Comparison of ENCODE assay signal across 8 cellular contexts in genomic region chr2:47344890-47345583, GRCh38. TPM values are rescaled to one million over a fixed set of nuclear protein-coding genes. Genes with fewer than 3 reads are reported as not detected.
DNase-seq lines count a peak whose midpoint lies in the region; ATAC-seq, FAIRE-seq and TF ChIP-seq lines count a peak whose summit lies in the region.

No MANE protein-coding gene starts in this region.

- TF ChIP-seq CTCF in D721Med (IDR thresholded peaks at IDR 0.05; ENCODE audit: insufficient read depth, missing control alignments) (no peak), ascending aorta (IDR thresholded peaks at IDR 0.05) (no peak), progenitor cell of endocrine pancreas (IDR thresholded peaks at IDR 0.05; ENCODE audit: unreplicated experiment) (peak; percentile 42)

- no peaks in the 10 kb centered on the region for H3K27me3 ChIP-seq in ascending aorta
- H3K27me3 ChIP-seq in right cardiac atrium (ENCODE audit: control insufficient read depth, insufficient read depth): no peaks in the 10 kb centered on the region

- H3K36me3 Mint-ChIP-seq in progenitor cell of endocrine pancreas (ENCODE audit: insufficient read depth): peaks cover 11% of the 10 kb centered on the region
- no peaks in the 10 kb centered on the region for H3K36me3 Mint-ChIP-seq in activated T-helper 2 cell treated with anti-CD3 and anti-CD28 coated beads, Interferon-gamma antibody, Interleukin-2, Interleukin-4, amounts not matched to agents 10 μg/mL and 5 μg/mL and 100 μg/mL, durations not matched to agents 14 hours and 24 hours and 36 hours (ENCODE audit: low read depth)

- ATAC-seq in right cardiac atrium (peak; percentile 94 to 98), HG02870 (IDR thresholded peaks at IDR 0.05; ENCODE audit: unreplicated experiment) (no peak)

- 5% methylated on average over 13 of the region's 13 CpGs for WGBS in right cardiac atrium

- peak overlapping the region; percentile 98 for H3K4me3 Mint-ChIP-seq in progenitor cell of endocrine pancreas (ENCODE audit: low read depth)
- no peak overlapping the region for H3K4me3 Mint-ChIP-seq in activated T-helper 2 cell treated with anti-CD3 and anti-CD28 coated beads, Interferon-gamma antibody, Interleukin-2, Interleukin-4, amounts not matched to agents 10 μg/mL and 5 μg/mL and 100 μg/mL, durations not matched to agents 14 hours and 24 hours and 36 hours (ENCODE audit: low read depth)

- no peaks in the 10 kb centered on the region for H3K9me3 Mint-ChIP-seq in progenitor cell of endocrine pancreas (ENCODE audit: low read depth)
- H3K9me3 Mint-ChIP-seq in activated T-helper 2 cell treated with anti-CD3 and anti-CD28 coated beads, Interferon-gamma antibody, Interleukin-2, Interleukin-4, amounts not matched to agents 10 μg/mL and 5 μg/mL and 100 μg/mL, durations not matched to agents 14 hours and 24 hours and 36 hours: no peaks in the 10 kb centered on the region

- H3K27me3 Mint-ChIP-seq in progenitor cell of endocrine pancreas: no peaks in the 10 kb centered on the region
- H3K27me3 Mint-ChIP-seq in activated T-helper 2 cell treated with anti-CD3 and anti-CD28 coated beads, Interferon-gamma antibody, Interleukin-2, Interleukin-4, amounts not matched to agents 10 μg/mL and 5 μg/mL and 100 μg/mL, durations not matched to agents 14 hours and 24 hours and 36 hours (ENCODE audit: low read depth): peaks cover 31% of the 10 kb centered on the region

- H3K4me1 ChIP-seq in ascending aorta (peaks cover 0 to 8% of the 10 kb centered on the region in 2 donors), right cardiac atrium (ENCODE audit: control insufficient read depth, insufficient read depth, low read length) (peaks cover 4% of the 10 kb centered on the region)

- peak overlapping the region; percentile 97 for H3K27ac Mint-ChIP-seq in progenitor cell of endocrine pancreas
- no peak overlapping the region for H3K27ac Mint-ChIP-seq in activated T-helper 2 cell treated with anti-CD3 and anti-CD28 coated beads, Interferon-gamma antibody, Interleukin-2, Interleukin-4, amounts not matched to agents 10 μg/mL and 5 μg/mL and 100 μg/mL, durations not matched to agents 14 hours and 24 hours and 36 hours

- H3K27ac ChIP-seq in ascending aorta (no peak overlapping the region), right cardiac atrium (ENCODE audit: low read length) (peak overlapping the region; percentile 79)

- no peaks in the 10 kb centered on the region for H3K36me3 ChIP-seq in ascending aorta

- H3K9me3 ChIP-seq in ascending aorta: no peaks in the 10 kb centered on the region
- no peaks in the 10 kb centered on the region for H3K9me3 ChIP-seq in right cardiac atrium (ENCODE audit: control insufficient read depth, low read length)

- H3K4me3 ChIP-seq in ascending aorta: peak overlapping the region; percentile 18 to 36
- peak overlapping the region; percentile 50 for H3K4me3 ChIP-seq in right cardiac atrium (ENCODE audit: low read length)

- FAIRE-seq in D721Med (lab: Jason Lieb, UNC): no peak

- peaks cover 48% of the 10 kb centered on the region for H3K4me1 Mint-ChIP-seq in progenitor cell of endocrine pancreas (ENCODE audit: low read depth)
- peaks cover 1% of the 10 kb centered on the region for H3K4me1 Mint-ChIP-seq in activated T-helper 2 cell treated with anti-CD3 and anti-CD28 coated beads, Interferon-gamma antibody, Interleukin-2, Interleukin-4, amounts not matched to agents 10 μg/mL and 5 μg/mL and 100 μg/mL, durations not matched to agents 14 hours and 24 hours and 36 hours (ENCODE audit: low read depth)

- DNase-seq in D721Med (ENCODE audit: insufficient read length, low spot score): peak; percentile 68
- DNase-seq in NCI-H1930 (lab: John Stamatoyannopoulos, UW): peak; percentile 95 to 96
- DNase-seq in ascending aorta (ENCODE audit: low spot score in 2 of 2): no peak
- DNase-seq in right cardiac atrium: peak; percentile 62 to 83 (median 78)
- DNase-seq in progenitor cell of endocrine pancreas (ENCODE audit: low spot score, unreplicated experiment): peak; percentile 92
- no peak for DNase-seq in KG1 (lab: John Stamatoyannopoulos, UW)
- DNase-seq in activated T-helper 2 cell treated with anti-CD3 and anti-CD28 coated beads, Interferon-gamma antibody, Interleukin-2, Interleukin-4, amounts not matched to agents 10 μg/mL and 5 μg/mL and 100 μg/mL, durations not matched to agents 14 hours and 24 hours and 36 hours (ENCODE audit: low spot score): no peak

- intact Hi-C loops in ascending aorta (cut with DNase I): no loop called here
- intact Hi-C loops in right cardiac atrium (cut with DNase I): loop anchor here in 2 of 4 donors (5.0 kb wide), 2 partner anchors 42 to 422 kb away; no protein-coding TSS in a partner anchor
- intact Hi-C loops in activated T-helper 2 cell treated with anti-CD3 and anti-CD28 coated beads, Interferon-gamma antibody, Interleukin-2, Interleukin-4, amounts not matched to agents 10 μg/mL and 5 μg/mL and 100 μg/mL, durations not matched to agents 14 hours and 24 hours and 36 hours (cut with micrococcal nuclease): no loop called here

RNA-seq across cellular contexts. Expression of gene EPCAM, which starts 24.1 kb away (rescaled TPM):
- total RNA-seq in ascending aorta (not detected), right cardiac atrium (under 1 TPM in 2 of 4 donors, not detected in 2; 0.35 to 0.75 TPM), progenitor cell of endocrine pancreas (393 and 397 TPM in 2 replicates)
- polyA plus RNA-seq in right cardiac atrium: 0.36 TPM
- total RNA-seq in activated T-helper 2 cell treated with anti-CD3 and anti-CD28 coated beads, Interferon-gamma antibody, Interleukin-2, Interleukin-4, amounts not matched to agents 10 μg/mL and 5 μg/mL and 100 μg/mL, durations not matched to agents 14 hours and 24 hours and 36 hours: 0.11 and 0.51 TPM in 2 replicates

RNA-seq across cellular contexts. Expression of gene MSH2, which starts 57.9 kb away (rescaled TPM):
- total RNA-seq in ascending aorta: 7.5 TPM
- total RNA-seq in right cardiac atrium: 10 to 100 TPM; 10.0 to 14.8 (median 10.2) TPM
- 7.4 TPM for polyA plus RNA-seq in right cardiac atrium
- 61.2 and 63.3 TPM in 2 replicates for total RNA-seq in progenitor cell of endocrine pancreas
- total RNA-seq in activated T-helper 2 cell treated with anti-CD3 and anti-CD28 coated beads, Interferon-gamma antibody, Interleukin-2, Interleukin-4, amounts not matched to agents 10 μg/mL and 5 μg/mL and 100 μg/mL, durations not matched to agents 14 hours and 24 hours and 36 hours: 66.2 and 66.7 TPM in 2 replicates

Comparison
In these comparisons a context has a peak if more than half of its experiments do, and no peak if none do; other contexts are left out.
1. DNase-seq: peak in D721Med (single experiment), NCI-H1930 (2 of 2), right cardiac atrium (3 of 3) and progenitor cell of endocrine pancreas (single experiment); none in ascending aorta (0 of 2), KG1 (single experiment) and activated T-helper 2 cell treated with anti-CD3 and anti-CD28 coated beads, Interferon-gamma antibody, Interleukin-2, Interleukin-4, amounts not matched to agents 10 μg/mL and 5 μg/mL and 100 μg/mL, durations not matched to agents 14 hours and 24 hours and 36 hours (single experiment).
2. RNA of gene EPCAM, which starts 24.1 kb away (total RNA-seq): 393 to 397 TPM in progenitor cell of endocrine pancreas; 0.35 to 0.75 TPM in right cardiac atrium, 0.11 to 0.51 TPM in activated T-helper 2 cell treated with anti-CD3 and anti-CD28 coated beads, Interferon-gamma antibody, Interleukin-2, Interleukin-4, amounts not matched to agents 10 μg/mL and 5 μg/mL and 100 μg/mL, durations not matched to agents 14 hours and 24 hours and 36 hours and not detected in ascending aorta (single experiment); every median in the first group is over 100 times any median in the second.